Comparison of ENCODE assay signal across 1 cellular context in genomic region chr6:119020597-119021561, GRCh38.
TF ChIP-seq lines count a peak whose summit lies in the region.

No MANE protein-coding gene starts in this region.

TF ChIP-seq in HepG2, 621 proteins besides CTCF, POLR2A, EP300 and RAD21 (continues in another document):
- peak; percentile 43 for TF ChIP-seq ZMYM4 (CRISPR knock-in tag; IDR thresholded peaks at IDR 0.05)
- no peak for TF ChIP-seq NFE2 (CRISPR knock-in tag; IDR thresholded peaks at IDR 0.05)
- no peak for TF ChIP-seq MXD4 (CRISPR knock-in tag; IDR thresholded peaks at IDR 0.05)
- no peak for TF ChIP-seq ZNF264 (CRISPR knock-in tag; IDR thresholded peaks at IDR 0.05)
- no peak for TF ChIP-seq ZNF350 (CRISPR knock-in tag; IDR thresholded peaks at IDR 0.05; ENCODE audit: borderline replicate concordance, low read depth)
- TF ChIP-seq SNAPC2 (CRISPR knock-in tag; IDR thresholded peaks at IDR 0.05), result no peak
- TF ChIP-seq ZNF720 (CRISPR knock-in tag; IDR thresholded peaks at IDR 0.05), result no peak
- no peak for TF ChIP-seq BRCA1 (CRISPR knock-in tag; IDR thresholded peaks at IDR 0.05)
- TF ChIP-seq ZNF770 (CRISPR knock-in tag; IDR thresholded peaks at IDR 0.05), result peak; percentile 51; the same call in 1 of the 2 replicates
- no peak for TF ChIP-seq FOXP1 (IDR thresholded peaks at IDR 0.05)
- TF ChIP-seq FOXP1 (CRISPR knock-in tag; IDR thresholded peaks at IDR 0.05), result peak; percentile 50; the same call in 1 of the 2 replicates
- no peak for TF ChIP-seq DMAP1 (CRISPR knock-in tag; IDR thresholded peaks at IDR 0.05)
- TF ChIP-seq SP4 (CRISPR knock-in tag; IDR thresholded peaks at IDR 0.05), result no peak
- TF ChIP-seq YEATS4 (CRISPR knock-in tag; IDR thresholded peaks at IDR 0.05; ENCODE audit: borderline replicate concordance), result no peak
- TF ChIP-seq SAP130 (CRISPR knock-in tag; IDR thresholded peaks at IDR 0.05; ENCODE audit: low read depth), result no peak
- TF ChIP-seq, protein P1, sequence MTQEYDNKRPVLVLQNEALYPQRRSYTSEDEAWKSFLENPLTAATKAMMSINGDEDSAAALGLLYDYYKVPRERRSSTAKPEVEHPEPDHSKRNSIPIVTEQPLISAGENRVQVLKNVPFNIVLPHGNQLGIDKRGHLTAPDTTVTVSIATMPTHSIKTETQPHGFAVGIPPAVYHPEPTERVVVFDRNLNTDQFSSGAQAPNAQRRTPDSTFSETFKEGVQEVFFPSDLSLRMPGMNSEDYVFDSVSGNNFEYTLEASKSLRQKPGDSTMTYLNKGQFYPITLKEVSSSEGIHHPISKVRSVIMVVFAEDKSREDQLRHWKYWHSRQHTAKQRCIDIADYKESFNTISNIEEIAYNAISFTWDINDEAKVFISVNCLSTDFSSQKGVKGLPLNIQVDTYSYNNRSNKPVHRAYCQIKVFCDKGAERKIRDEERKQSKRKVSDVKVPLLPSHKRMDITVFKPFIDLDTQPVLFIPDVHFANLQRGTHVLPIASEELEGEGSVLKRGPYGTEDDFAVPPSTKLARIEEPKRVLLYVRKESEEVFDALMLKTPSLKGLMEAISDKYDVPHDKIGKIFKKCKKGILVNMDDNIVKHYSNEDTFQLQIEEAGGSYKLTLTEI (CRISPR knock-in tag; conservative IDR thresholded peaks at IDR 0.05), result no peak
- no peak for TF ChIP-seq ZNF124 (CRISPR knock-in tag; IDR thresholded peaks at IDR 0.05)
- TF ChIP-seq, protein P2, sequence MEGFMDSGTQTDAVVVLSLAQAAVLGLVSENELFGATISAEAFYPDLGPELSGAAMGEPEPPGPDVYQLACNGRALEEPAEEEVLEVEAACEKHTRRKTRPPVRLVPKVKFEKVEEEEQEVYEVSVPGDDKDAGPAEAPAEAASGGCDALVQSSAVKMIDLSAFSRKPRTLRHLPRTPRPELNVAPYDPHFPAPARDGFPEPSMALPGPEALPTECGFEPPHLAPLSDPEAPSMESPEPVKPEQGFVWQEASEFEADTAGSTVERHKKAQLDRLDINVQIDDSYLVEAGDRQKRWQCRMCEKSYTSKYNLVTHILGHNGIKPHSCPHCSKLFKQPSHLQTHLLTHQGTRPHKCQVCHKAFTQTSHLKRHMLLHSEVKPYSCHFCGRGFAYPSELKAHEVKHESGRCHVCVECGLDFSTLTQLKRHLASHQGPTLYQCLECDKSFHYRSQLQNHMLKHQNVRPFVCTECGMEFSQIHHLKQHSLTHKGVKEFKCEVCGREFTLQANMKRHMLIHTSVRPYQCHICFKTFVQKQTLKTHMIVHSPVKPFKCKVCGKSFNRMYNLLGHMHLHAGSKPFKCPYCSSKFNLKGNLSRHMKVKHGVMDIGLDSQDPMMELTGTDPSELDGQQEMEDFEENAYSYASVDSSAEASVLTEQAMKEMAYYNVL (CRISPR knock-in tag; IDR thresholded peaks at IDR 0.05; ENCODE audit: borderline replicate concordance), result no peak
- no peak for TF ChIP-seq SOX13 (IDR thresholded peaks at IDR 0.05)
- no peak for TF ChIP-seq SOX13 (CRISPR knock-in tag; conservative IDR thresholded peaks at IDR 0.05 in 1 of 2, IDR thresholded peaks at IDR 0.05 in 1 of 2)
- no peak for TF ChIP-seq ZNF382 (CRISPR knock-in tag; IDR thresholded peaks at IDR 0.05; ENCODE audit: borderline replicate concordance)
- TF ChIP-seq, protein P3, sequence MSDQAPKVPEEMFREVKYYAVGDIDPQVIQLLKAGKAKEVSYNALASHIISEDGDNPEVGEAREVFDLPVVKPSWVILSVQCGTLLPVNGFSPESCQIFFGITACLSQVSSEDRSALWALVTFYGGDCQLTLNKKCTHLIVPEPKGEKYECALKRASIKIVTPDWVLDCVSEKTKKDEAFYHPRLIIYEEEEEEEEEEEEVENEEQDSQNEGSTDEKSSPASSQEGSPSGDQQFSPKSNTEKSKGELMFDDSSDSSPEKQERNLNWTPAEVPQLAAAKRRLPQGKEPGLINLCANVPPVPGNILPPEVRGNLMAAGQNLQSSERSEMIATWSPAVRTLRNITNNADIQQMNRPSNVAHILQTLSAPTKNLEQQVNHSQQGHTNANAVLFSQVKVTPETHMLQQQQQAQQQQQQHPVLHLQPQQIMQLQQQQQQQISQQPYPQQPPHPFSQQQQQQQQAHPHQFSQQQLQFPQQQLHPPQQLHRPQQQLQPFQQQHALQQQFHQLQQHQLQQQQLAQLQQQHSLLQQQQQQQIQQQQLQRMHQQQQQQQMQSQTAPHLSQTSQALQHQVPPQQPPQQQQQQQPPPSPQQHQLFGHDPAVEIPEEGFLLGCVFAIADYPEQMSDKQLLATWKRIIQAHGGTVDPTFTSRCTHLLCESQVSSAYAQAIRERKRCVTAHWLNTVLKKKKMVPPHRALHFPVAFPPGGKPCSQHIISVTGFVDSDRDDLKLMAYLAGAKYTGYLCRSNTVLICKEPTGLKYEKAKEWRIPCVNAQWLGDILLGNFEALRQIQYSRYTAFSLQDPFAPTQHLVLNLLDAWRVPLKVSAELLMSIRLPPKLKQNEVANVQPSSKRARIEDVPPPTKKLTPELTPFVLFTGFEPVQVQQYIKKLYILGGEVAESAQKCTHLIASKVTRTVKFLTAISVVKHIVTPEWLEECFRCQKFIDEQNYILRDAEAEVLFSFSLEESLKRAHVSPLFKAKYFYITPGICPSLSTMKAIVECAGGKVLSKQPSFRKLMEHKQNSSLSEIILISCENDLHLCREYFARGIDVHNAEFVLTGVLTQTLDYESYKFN (CRISPR knock-in tag; conservative IDR thresholded peaks at IDR 0.05), result no peak
- no peak for TF ChIP-seq SMAD1 (CRISPR knock-in tag; IDR thresholded peaks at IDR 0.05; ENCODE audit: borderline replicate concordance, low read depth)
- TF ChIP-seq EZH2 (conservative IDR thresholded peaks at IDR 0.05; ENCODE audit: low read depth, low read length), result no peak
- TF ChIP-seq FOXM1 (CRISPR knock-in tag; IDR thresholded peaks at IDR 0.05), result no peak
- TF ChIP-seq FOXO4 (CRISPR knock-in tag; conservative IDR thresholded peaks at IDR 0.05), result no peak
- TF ChIP-seq ZNF296 (CRISPR knock-in tag; conservative IDR thresholded peaks at IDR 0.05), result no peak
- TF ChIP-seq, protein P4, sequence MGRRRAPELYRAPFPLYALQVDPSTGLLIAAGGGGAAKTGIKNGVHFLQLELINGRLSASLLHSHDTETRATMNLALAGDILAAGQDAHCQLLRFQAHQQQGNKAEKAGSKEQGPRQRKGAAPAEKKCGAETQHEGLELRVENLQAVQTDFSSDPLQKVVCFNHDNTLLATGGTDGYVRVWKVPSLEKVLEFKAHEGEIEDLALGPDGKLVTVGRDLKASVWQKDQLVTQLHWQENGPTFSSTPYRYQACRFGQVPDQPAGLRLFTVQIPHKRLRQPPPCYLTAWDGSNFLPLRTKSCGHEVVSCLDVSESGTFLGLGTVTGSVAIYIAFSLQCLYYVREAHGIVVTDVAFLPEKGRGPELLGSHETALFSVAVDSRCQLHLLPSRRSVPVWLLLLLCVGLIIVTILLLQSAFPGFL (CRISPR knock-in tag; IDR thresholded peaks at IDR 0.05), result no peak
- no peak for TF ChIP-seq MLX (CRISPR knock-in tag; IDR thresholded peaks at IDR 0.05)
- no peak for TF ChIP-seq IRX3 (CRISPR knock-in tag; IDR thresholded peaks at IDR 0.05; ENCODE audit: borderline replicate concordance, low read depth)
- TF ChIP-seq GTF2F1 (IDR thresholded peaks at IDR 0.05; ENCODE audit: low read length), result no peak
- no peak for TF ChIP-seq ZNF703 (CRISPR knock-in tag; IDR thresholded peaks at IDR 0.05; ENCODE audit: borderline replicate concordance)
- TF ChIP-seq ZMYM2 (CRISPR knock-in tag; IDR thresholded peaks at IDR 0.05), result no peak
- TF ChIP-seq NFKBIZ (CRISPR knock-in tag; IDR thresholded peaks at IDR 0.05), result no peak
- no peak for TF ChIP-seq ZSCAN5A (CRISPR knock-in tag; IDR thresholded peaks at IDR 0.05; ENCODE audit: borderline replicate concordance)
- TF ChIP-seq ZNF468 (CRISPR knock-in tag; IDR thresholded peaks at IDR 0.05), result no peak
- no peak for TF ChIP-seq REXO4 (CRISPR knock-in tag; IDR thresholded peaks at IDR 0.05; ENCODE audit: borderline replicate concordance)
- TF ChIP-seq ATF4 (CRISPR knock-in tag; IDR thresholded peaks at IDR 0.05), result no peak
- no peak for TF ChIP-seq PLRG1 (conservative IDR thresholded peaks at IDR 0.05)
- TF ChIP-seq ARID5B (CRISPR knock-in tag; IDR thresholded peaks at IDR 0.05), result peak; percentile 36; the same call in 1 of the 2 replicates
- TF ChIP-seq, protein P5, sequence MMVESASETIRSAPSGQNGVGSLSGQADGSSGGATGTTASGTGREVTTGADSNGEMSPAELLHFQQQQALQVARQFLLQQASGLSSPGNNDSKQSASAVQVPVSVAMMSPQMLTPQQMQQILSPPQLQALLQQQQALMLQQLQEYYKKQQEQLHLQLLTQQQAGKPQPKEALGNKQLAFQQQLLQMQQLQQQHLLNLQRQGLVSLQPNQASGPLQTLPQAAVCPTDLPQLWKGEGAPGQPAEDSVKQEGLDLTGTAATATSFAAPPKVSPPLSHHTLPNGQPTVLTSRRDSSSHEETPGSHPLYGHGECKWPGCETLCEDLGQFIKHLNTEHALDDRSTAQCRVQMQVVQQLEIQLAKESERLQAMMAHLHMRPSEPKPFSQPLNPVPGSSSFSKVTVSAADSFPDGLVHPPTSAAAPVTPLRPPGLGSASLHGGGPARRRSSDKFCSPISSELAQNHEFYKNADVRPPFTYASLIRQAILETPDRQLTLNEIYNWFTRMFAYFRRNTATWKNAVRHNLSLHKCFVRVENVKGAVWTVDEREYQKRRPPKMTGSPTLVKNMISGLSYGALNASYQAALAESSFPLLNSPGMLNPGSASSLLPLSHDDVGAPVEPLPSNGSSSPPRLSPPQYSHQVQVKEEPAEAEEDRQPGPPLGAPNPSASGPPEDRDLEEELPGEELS (CRISPR knock-in tag; IDR thresholded peaks at IDR 0.05), result 0 out of 2 replicates have a peak, but pooled peaks have one; percentile 22
- TF ChIP-seq ERF (CRISPR knock-in tag; IDR thresholded peaks at IDR 0.05), result no peak
- TF ChIP-seq RFX3 (CRISPR knock-in tag; IDR thresholded peaks at IDR 0.05), result no peak
